In genomic region chr12:56042430-56043203, GRCh38 we compare ENCODE assay signal across 1 cellular context.
TF ChIP-seq lines count a peak whose summit lies in the region.

No MANE protein-coding gene starts in this region.

TF ChIP-seq in HEK293, 187 proteins besides CTCF, POLR2A, EP300 and RAD21 (continued from another document):
- TF ChIP-seq ZNF18 (tag by site-specific recombination; IDR thresholded peaks at IDR 0.05): no peak
- no peak for TF ChIP-seq ZNF221 (tag by site-specific recombination; IDR thresholded peaks at IDR 0.05; ENCODE audit: borderline replicate concordance)
